1 cellular context compared by ENCODE assay signal in the genomic region with DNA sequence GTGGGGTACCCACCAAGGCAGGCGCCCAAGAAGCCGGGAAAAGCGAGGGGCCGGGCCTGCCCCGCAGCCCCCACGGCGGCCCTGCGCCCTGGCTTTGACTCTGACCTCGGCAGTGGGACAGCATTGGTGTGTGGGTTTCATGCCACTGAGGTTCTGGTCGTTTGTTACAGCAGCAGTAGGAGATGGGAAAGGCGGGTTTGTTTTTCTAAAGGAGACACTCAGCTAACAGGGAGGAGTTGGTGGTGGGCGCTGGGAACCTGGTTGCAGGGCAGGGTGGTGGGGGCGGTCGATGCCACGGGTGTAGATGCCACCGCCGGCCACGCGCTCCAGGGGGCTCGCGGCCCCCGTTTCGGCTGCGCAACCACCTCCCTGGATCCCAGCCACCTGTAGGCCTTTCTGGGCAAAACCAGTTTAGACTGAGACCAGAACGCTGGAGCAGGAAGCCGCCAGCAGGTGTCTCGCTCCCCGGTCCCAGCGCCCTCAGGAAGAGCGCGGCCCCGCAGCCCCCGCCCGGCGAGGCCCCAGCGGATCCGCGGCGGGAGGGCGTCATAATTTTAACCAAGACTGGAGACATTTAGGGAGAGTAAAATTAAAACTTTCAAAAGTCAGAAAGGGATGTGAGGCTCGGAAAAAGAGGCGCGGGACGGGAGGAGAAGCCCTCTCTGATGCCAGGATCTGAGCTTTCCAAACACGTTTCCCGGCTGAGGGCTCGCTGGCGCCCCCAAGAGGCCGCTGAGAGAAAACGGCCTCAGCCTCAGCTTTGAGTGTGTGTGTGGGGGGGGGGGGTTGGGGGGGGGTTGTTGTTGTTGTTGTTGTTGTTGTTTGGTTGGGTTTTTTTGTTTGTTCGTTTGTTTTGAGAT.
A peak's percentile ranks its signal among the peaks of the same experiment; 100 is the strongest.
TF ChIP-seq lines count a peak whose summit lies in the region.

No MANE protein-coding gene starts in this region.

TF ChIP-seq in HepG2, 621 proteins besides CTCF, POLR2A, EP300 and RAD21 (continued from another document and continues in another):
- TF ChIP-seq, protein P1, sequence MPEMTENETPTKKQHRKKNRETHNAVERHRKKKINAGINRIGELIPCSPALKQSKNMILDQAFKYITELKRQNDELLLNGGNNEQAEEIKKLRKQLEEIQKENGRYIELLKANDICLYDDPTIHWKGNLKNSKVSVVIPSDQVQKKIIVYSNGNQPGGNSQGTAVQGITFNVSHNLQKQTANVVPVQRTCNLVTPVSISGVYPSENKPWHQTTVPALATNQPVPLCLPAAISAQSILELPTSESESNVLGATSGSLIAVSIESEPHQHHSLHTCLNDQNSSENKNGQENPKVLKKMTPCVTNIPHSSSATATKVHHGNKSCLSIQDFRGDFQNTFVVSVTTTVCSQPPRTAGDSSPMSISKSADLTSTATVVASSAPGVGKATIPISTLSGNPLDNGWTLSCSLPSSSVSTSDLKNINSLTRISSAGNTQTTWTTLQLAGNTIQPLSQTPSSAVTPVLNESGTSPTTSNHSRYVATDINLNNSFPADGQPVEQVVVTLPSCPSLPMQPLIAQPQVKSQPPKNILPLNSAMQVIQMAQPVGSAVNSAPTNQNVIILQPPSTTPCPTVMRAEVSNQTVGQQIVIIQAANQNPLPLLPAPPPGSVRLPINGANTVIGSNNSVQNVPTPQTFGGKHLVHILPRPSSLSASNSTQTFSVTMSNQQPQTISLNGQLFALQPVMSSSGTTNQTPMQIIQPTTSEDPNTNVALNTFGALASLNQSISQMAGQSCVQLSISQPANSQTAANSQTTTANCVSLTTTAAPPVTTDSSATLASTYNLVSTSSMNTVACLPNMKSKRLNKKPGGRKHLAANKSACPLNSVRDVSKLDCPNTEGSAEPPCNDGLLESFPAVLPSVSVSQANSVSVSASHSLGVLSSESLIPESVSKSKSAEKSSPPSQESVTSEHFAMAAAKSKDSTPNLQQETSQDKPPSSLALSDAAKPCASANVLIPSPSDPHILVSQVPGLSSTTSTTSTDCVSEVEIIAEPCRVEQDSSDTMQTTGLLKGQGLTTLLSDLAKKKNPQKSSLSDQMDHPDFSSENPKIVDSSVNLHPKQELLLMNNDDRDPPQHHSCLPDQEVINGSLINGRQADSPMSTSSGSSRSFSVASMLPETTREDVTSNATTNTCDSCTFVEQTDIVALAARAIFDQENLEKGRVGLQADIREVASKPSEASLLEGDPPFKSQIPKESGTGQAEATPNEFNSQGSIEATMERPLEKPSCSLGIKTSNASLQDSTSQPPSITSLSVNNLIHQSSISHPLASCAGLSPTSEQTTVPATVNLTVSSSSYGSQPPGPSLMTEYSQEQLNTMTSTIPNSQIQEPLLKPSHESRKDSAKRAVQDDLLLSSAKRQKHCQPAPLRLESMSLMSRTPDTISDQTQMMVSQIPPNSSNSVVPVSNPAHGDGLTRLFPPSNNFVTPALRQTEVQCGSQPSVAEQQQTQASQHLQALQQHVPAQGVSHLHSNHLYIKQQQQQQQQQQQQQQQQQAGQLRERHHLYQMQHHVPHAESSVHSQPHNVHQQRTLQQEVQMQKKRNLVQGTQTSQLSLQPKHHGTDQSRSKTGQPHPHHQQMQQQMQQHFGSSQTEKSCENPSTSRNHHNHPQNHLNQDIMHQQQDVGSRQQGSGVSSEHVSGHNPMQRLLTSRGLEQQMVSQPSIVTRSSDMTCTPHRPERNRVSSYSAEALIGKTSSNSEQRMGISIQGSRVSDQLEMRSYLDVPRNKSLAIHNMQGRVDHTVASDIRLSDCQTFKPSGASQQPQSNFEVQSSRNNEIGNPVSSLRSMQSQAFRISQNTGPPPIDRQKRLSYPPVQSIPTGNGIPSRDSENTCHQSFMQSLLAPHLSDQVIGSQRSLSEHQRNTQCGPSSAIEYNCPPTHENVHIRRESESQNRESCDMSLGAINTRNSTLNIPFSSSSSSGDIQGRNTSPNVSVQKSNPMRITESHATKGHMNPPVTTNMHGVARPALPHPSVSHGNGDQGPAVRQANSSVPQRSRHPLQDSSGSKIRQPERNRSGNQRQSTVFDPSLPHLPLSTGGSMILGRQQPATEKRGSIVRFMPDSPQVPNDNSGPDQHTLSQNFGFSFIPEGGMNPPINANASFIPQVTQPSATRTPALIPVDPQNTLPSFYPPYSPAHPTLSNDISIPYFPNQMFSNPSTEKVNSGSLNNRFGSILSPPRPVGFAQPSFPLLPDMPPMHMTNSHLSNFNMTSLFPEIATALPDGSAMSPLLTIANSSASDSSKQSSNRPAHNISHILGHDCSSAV (CRISPR knock-in tag; IDR thresholded peaks at IDR 0.05; ENCODE audit: borderline replicate concordance): no peak
- TF ChIP-seq HOXA3 (CRISPR knock-in tag; IDR thresholded peaks at IDR 0.05) (no peak; the same call in 1 of the 2 replicates), IKZF5 (CRISPR knock-in tag; IDR thresholded peaks at IDR 0.05) (peak; percentile 65; the same call in 1 of the 2 replicates), ZNF253 (CRISPR knock-in tag; IDR thresholded peaks at IDR 0.05; ENCODE audit: borderline replicate concordance) (no peak), ZSCAN29 (CRISPR knock-in tag; conservative IDR thresholded peaks at IDR 0.05) (no peak), JARID2 (CRISPR knock-in tag; IDR thresholded peaks at IDR 0.05; ENCODE audit: insufficient replicate concordance) (no peak), ZBTB20 (CRISPR knock-in tag; IDR thresholded peaks at IDR 0.05; ENCODE audit: borderline replicate concordance, low read depth) (no peak), ZNF775 (CRISPR knock-in tag; IDR thresholded peaks at IDR 0.05; ENCODE audit: borderline replicate concordance) (no peak), KDM2A (CRISPR knock-in tag; IDR thresholded peaks at IDR 0.05; ENCODE audit: borderline replicate concordance, low read depth) (peak; percentile 70; the same call in 1 of the 2 replicates), PHF20 (CRISPR knock-in tag; IDR thresholded peaks at IDR 0.05) (no peak), JUN (CRISPR knock-in tag; IDR thresholded peaks at IDR 0.05) (no peak), MED1 (CRISPR knock-in tag; IDR thresholded peaks at IDR 0.05) (0 out of 2 replicates have a peak, but pooled peaks have one; percentile 28), MEIS2 (CRISPR knock-in tag; IDR thresholded peaks at IDR 0.05) (no peak), PRDM15 (CRISPR knock-in tag; IDR thresholded peaks at IDR 0.05) (no peak), CENPT (CRISPR knock-in tag; IDR thresholded peaks at IDR 0.05; ENCODE audit: low read depth) (no peak), ZNF335 (CRISPR knock-in tag; IDR thresholded peaks at IDR 0.05) (no peak), SALL2 (CRISPR knock-in tag; IDR thresholded peaks at IDR 0.05) (no peak), ZNF784 (CRISPR knock-in tag; IDR thresholded peaks at IDR 0.05; ENCODE audit: borderline replicate concordance) (no peak), ZNF451 (CRISPR knock-in tag; IDR thresholded peaks at IDR 0.05) (no peak), IKZF1 (IDR thresholded peaks at IDR 0.05) (no peak), MAFG (CRISPR knock-in tag; IDR thresholded peaks at IDR 0.05) (no peak), KAT8 (CRISPR knock-in tag; IDR thresholded peaks at IDR 0.05) (0 out of 2 replicates have a peak, but pooled peaks have one; percentile 46), ZEB1 (IDR thresholded peaks at IDR 0.05; ENCODE audit: insufficient replicate concordance, low read depth) (peak; percentile 53), RBFOX2 (IDR thresholded peaks at IDR 0.05; ENCODE audit: low read depth, low read length) (no peak), IKZF4 (CRISPR knock-in tag; IDR thresholded peaks at IDR 0.05; ENCODE audit: borderline replicate concordance, low read depth, not compliant biosample characterization) (no peak), MBD4 (IDR thresholded peaks at IDR 0.05; ENCODE audit: borderline replicate concordance, low read length) (no peak), MAFK (conservative IDR thresholded peaks at IDR 0.05 in 1 of 2, IDR thresholded peaks at IDR 0.05 in 1 of 2; ENCODE audit: low read length in 2 of 2) (no peak), TRIM24 (CRISPR knock-in tag; IDR thresholded peaks at IDR 0.05) (no peak), ESRRA (CRISPR knock-in tag; IDR thresholded peaks at IDR 0.05; ENCODE audit: low read depth) (no peak), TCF7L2 (IDR thresholded peaks at IDR 0.05; ENCODE audit: low read depth, low read length) (no peak), ZFP41 (CRISPR knock-in tag; IDR thresholded peaks at IDR 0.05; ENCODE audit: borderline replicate concordance) (no peak), NCOA5 (CRISPR knock-in tag; IDR thresholded peaks at IDR 0.05) (no peak), ZNF296 (CRISPR knock-in tag; conservative IDR thresholded peaks at IDR 0.05) (no peak), JUNB (CRISPR knock-in tag; IDR thresholded peaks at IDR 0.05; ENCODE audit: borderline replicate concordance) (no peak)
- TF ChIP-seq, protein P2, sequence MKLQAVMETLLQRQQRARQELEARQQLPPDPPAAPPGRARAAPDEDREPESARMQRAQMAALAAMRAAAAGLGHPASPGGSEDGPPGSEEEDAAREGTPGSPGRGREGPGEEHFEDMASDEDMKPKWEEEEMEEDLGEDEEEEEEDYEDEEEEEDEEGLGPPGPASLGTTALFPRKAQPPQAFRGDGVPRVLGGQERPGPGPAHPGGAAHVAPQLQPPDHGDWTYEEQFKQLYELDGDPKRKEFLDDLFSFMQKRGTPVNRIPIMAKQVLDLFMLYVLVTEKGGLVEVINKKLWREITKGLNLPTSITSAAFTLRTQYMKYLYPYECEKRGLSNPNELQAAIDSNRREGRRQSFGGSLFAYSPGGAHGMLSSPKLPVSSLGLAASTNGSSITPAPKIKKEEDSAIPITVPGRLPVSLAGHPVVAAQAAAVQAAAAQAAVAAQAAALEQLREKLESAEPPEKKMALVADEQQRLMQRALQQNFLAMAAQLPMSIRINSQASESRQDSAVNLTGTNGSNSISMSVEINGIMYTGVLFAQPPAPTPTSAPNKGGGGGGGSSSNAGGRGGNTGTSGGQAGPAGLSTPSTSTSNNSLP (IDR thresholded peaks at IDR 0.05; ENCODE audit: low read depth, low read length): no peak
- TF ChIP-seq, protein P3, sequence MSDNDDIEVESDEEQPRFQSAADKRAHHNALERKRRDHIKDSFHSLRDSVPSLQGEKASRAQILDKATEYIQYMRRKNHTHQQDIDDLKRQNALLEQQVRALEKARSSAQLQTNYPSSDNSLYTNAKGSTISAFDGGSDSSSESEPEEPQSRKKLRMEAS (IDR thresholded peaks at IDR 0.05): peak; percentile 68
- TF ChIP-seq, protein P4, sequence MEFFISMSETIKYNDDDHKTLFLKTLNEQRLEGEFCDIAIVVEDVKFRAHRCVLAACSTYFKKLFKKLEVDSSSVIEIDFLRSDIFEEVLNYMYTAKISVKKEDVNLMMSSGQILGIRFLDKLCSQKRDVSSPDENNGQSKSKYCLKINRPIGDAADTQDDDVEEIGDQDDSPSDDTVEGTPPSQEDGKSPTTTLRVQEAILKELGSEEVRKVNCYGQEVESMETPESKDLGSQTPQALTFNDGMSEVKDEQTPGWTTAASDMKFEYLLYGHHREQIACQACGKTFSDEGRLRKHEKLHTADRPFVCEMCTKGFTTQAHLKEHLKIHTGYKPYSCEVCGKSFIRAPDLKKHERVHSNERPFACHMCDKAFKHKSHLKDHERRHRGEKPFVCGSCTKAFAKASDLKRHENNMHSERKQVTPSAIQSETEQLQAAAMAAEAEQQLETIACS (CRISPR knock-in tag; IDR thresholded peaks at IDR 0.05): peak; percentile 49; the same call in 1 of the 2 replicates
- TF ChIP-seq, protein P5, sequence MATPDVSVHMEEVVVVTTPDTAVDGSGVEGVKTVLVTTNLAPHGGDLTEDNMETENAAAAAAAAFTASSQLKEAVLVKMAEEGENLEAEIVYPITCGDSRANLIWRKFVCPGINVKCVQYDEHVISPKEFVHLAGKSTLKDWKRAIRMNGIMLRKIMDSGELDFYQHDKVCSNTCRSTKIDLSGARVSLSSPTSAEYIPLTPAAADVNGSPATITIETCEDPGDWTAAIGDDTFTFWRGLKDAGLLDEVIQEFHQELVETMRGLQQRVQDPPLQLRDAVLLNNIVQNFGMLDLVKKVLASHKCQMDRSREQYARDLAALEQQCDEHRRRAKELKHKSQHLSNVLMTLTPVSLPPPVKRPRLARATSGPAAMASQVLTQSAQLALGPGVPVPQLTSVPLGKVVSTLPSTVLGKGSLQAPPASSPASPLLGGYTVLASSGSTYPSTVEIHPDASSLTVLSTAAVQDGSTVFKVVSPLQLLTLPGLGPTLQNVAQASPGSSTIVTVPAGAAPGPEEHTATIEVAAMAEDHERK (CRISPR knock-in tag; IDR thresholded peaks at IDR 0.05; ENCODE audit: low read depth): no peak
